Comparison of ENCODE assay signal across 13 cellular contexts in genomic region chr3:193868590-193868989, GRCh38.
DNase-seq lines count a peak whose midpoint lies in the region; ATAC-seq and TF ChIP-seq lines count a peak whose summit lies in the region.
"Had no signal": no experiment of that assay in that cellular context is flagged by ENCODE, and none has a peak within 500 bp of the region (broad histone marks: within the 10 kb centered on the region; RNA-seq: fewer than 3 reads in every experiment).

No MANE protein-coding gene starts in this region.

- in situ Hi-C loops in GM13976 (cut with MboI; ENCODE audit: low sequenced_read_pairs, unreplicated experiment), result no loop called here

- H4K20me1 ChIP-seq in BLaER1, result peaks cover 28% of the 10 kb centered on the region

- no peak for TF ChIP-seq CTCF in GM13976 (IDR thresholded peaks at IDR 0.05; ENCODE audit: borderline replicate concordance, control extremely low read depth, extremely low read depth, insufficient read depth, missing control alignments)

- H3K27me3 ChIP-seq in BLaER1, result peaks cover 60% of the 10 kb centered on the region

- peak; percentile 65 for DNase-seq in germinal center (ENCODE audit: low spot score)
- no peak for DNase-seq in GM13976 (ENCODE audit: low spot score)
- no peak for DNase-seq in activated T-cell treated with anti-CD3 and anti-CD28 coated beads for 4 hours
- DNase-seq in activated T-helper 2 cell treated with anti-CD3 and anti-CD28 coated beads, Interferon-gamma antibody, Interleukin-2, Interleukin-4, amounts not matched to agents 10 μg/mL and 5 μg/mL and 100 μg/mL, durations not matched to agents 14 hours and 24 hours and 36 hours (ENCODE audit: low spot score), result no peak
- DNase-seq in nucleus accumbens (lab: John Stamatoyannopoulos, UW), result no peak
- DNase-seq: activated CD4-positive, CD25-positive, alpha-beta regulatory T cell; activated naive CD4-positive, alpha-beta T cell treated with anti-CD3 and anti-CD28 coated beads, Interleukin-2, amount 50 U/mL, for 16 hours; NCI-H1436 treated with DMSO at 0.1 percent for 48 hours; T-helper 1 cell had no signal

- H3K27ac Mint-ChIP-seq in IgD-negative memory B cell, result no peak overlapping the region
- H3K27ac Mint-ChIP-seq in activated T-helper 2 cell treated with anti-CD3 and anti-CD28 coated beads, Interferon-gamma antibody, Interleukin-2, Interleukin-4, amounts not matched to agents 10 μg/mL and 5 μg/mL and 100 μg/mL, durations not matched to agents 14 hours and 24 hours and 36 hours, result no peak overlapping the region

- H3K9ac ChIP-seq in BLaER1, result no peak overlapping the region

- H3K36me3 ChIP-seq in BLaER1, result no peaks in the 10 kb centered on the region

- peaks cover 41% of the 10 kb centered on the region for H3K4me1 ChIP-seq in BLaER1

- H3K27me3 Mint-ChIP-seq in IgD-negative memory B cell, result no peaks in the 10 kb centered on the region
- H3K27me3 Mint-ChIP-seq in activated T-helper 2 cell treated with anti-CD3 and anti-CD28 coated beads, Interferon-gamma antibody, Interleukin-2, Interleukin-4, amounts not matched to agents 10 μg/mL and 5 μg/mL and 100 μg/mL, durations not matched to agents 14 hours and 24 hours and 36 hours (ENCODE audit: low read depth), result peaks cover 41% of the 10 kb centered on the region

- peak; percentile 33 for ATAC-seq in GM21423 (IDR thresholded peaks at IDR 0.05; ENCODE audit: unreplicated experiment)
- ATAC-seq: K562 had no signal

- peaks cover 4% of the 10 kb centered on the region for H3K36me3 Mint-ChIP-seq in IgD-negative memory B cell
- no peaks in the 10 kb centered on the region for H3K36me3 Mint-ChIP-seq in activated T-helper 2 cell treated with anti-CD3 and anti-CD28 coated beads, Interferon-gamma antibody, Interleukin-2, Interleukin-4, amounts not matched to agents 10 μg/mL and 5 μg/mL and 100 μg/mL, durations not matched to agents 14 hours and 24 hours and 36 hours (ENCODE audit: low read depth)

- H3K4me3 Mint-ChIP-seq in IgD-negative memory B cell, result peak overlapping the region; percentile 1 to 89 (median 70)
- no peak overlapping the region for H3K4me3 Mint-ChIP-seq in activated T-helper 2 cell treated with anti-CD3 and anti-CD28 coated beads, Interferon-gamma antibody, Interleukin-2, Interleukin-4, amounts not matched to agents 10 μg/mL and 5 μg/mL and 100 μg/mL, durations not matched to agents 14 hours and 24 hours and 36 hours (ENCODE audit: low read depth)

- H3K4me3 ChIP-seq in BLaER1, result no peak overlapping the region
- H3K4me3 ChIP-seq: K562 had no signal

- peaks cover 0 to 1% (median 0%) of the 10 kb centered on the region in 3 donors for H3K9me3 Mint-ChIP-seq in IgD-negative memory B cell
- no peaks in the 10 kb centered on the region for H3K9me3 Mint-ChIP-seq in activated T-helper 2 cell treated with anti-CD3 and anti-CD28 coated beads, Interferon-gamma antibody, Interleukin-2, Interleukin-4, amounts not matched to agents 10 μg/mL and 5 μg/mL and 100 μg/mL, durations not matched to agents 14 hours and 24 hours and 36 hours

- intact Hi-C loops in activated T-helper 2 cell treated with anti-CD3 and anti-CD28 coated beads, Interferon-gamma antibody, Interleukin-2, Interleukin-4, amounts not matched to agents 10 μg/mL and 5 μg/mL and 100 μg/mL, durations not matched to agents 14 hours and 24 hours and 36 hours (cut with micrococcal nuclease), result no loop called here

- no peaks in the 10 kb centered on the region for H3K9me3 ChIP-seq in BLaER1

- peak overlapping the region; percentile 85 for H3K4me2 ChIP-seq in BLaER1

- H3K4me1 Mint-ChIP-seq in IgD-negative memory B cell, result peaks cover 37 to 59% (median 53%) of the 10 kb centered on the region in 3 donors
- H3K4me1 Mint-ChIP-seq in activated T-helper 2 cell treated with anti-CD3 and anti-CD28 coated beads, Interferon-gamma antibody, Interleukin-2, Interleukin-4, amounts not matched to agents 10 μg/mL and 5 μg/mL and 100 μg/mL, durations not matched to agents 14 hours and 24 hours and 36 hours (ENCODE audit: low read depth), result peaks cover 15% of the 10 kb centered on the region

- no peak overlapping the region for H3K27ac ChIP-seq in BLaER1
